ENCODE assay signal across 8 cellular contexts in genomic region chr1:23557471-23558124, GRCh38. TPM values are rescaled to one million over a fixed set of nuclear protein-coding genes. Genes with fewer than 3 reads are reported as not detected.
DNase-seq lines count a peak whose midpoint lies in the region; ATAC-seq and TF ChIP-seq lines count a peak whose summit lies in the region.

No MANE protein-coding gene starts in this region.

- intact Hi-C loops in activated CD8-positive, alpha-beta T cell treated with anti-CD3 and anti-CD28 coated beads for 36 hours (cut with micrococcal nuclease) = loop anchor here (5.0 kb wide), 1 partner anchor 35 kb away; no protein-coding TSS in a partner anchor

- H3K9me3 Mint-ChIP-seq in HFFc6 = peaks cover 28% of the 10 kb centered on the region
- H3K9me3 Mint-ChIP-seq in activated CD8-positive, alpha-beta T cell treated with anti-CD3 and anti-CD28 coated beads for 36 hours = no peaks in the 10 kb centered on the region
- no peaks in the 10 kb centered on the region for H3K9me3 Mint-ChIP-seq in stimulated activated naive B cell treated with anti-CD40 and anti-IgM and Interleukin-4, amounts not matched to agents 10 μg/mL and 1 μg/mL and 100 μg/mL, for 72 hours

- peaks cover 41% of the 10 kb centered on the region for H3K4me1 ChIP-seq in iPS-15b (ENCODE audit: control insufficient read depth, insufficient read depth, low read length)

- H3K4me3 ChIP-seq in iPS-15b (ENCODE audit: low read depth, low read length) = peak overlapping the region; percentile 63

- DNase-seq in HFFc6 = no peak
- DNase-seq in activated CD8-positive, alpha-beta T cell treated with anti-CD3 and anti-CD28 coated beads for 36 hours = peak; percentile 42
- DNase-seq in stimulated activated naive B cell treated with anti-CD40 and anti-IgM and Interleukin-4, amounts not matched to agents 10 μg/mL and 1 μg/mL and 100 μg/mL, for 72 hours = no peak
- DNase-seq in SKM-1 (lab: John Stamatoyannopoulos, UW; ENCODE audit: unreplicated experiment) = no peak
- no peak for DNase-seq in SIG-M5 treated with dmso at 0.1 percent for 504 hours (lab: John Stamatoyannopoulos, UW; ENCODE audit: unreplicated experiment)
- DNase-seq in hepatic stellate cell (ENCODE audit: low spot score) = no peak

- peak overlapping the region; percentile 96 for H3K4me3 Mint-ChIP-seq in HFFc6
- H3K4me3 Mint-ChIP-seq in activated CD8-positive, alpha-beta T cell treated with anti-CD3 and anti-CD28 coated beads for 36 hours = peak overlapping the region; percentile 89
- H3K4me3 Mint-ChIP-seq in stimulated activated naive B cell treated with anti-CD40 and anti-IgM and Interleukin-4, amounts not matched to agents 10 μg/mL and 1 μg/mL and 100 μg/mL, for 72 hours = peak overlapping the region; percentile 96 to 97

- POLR2A ChIA-PET in activated CD8-positive, alpha-beta T cell treated with anti-CD3 and anti-CD28 coated beads for 36 hours (lab: Charles Lee) = interaction anchor here (0.6 to 5.2 kb wide), 18 partner anchors 13 to 220 kb away, joined by 3 to 40 read pairs (median 4); partner anchors contain the start of genes HNRNPR, PITHD1 and RPL11

- no peak for TF ChIP-seq CTCF in HFFc6 (IDR thresholded peaks at IDR 0.05)
- TF ChIP-seq CTCF in activated CD8-positive, alpha-beta T cell treated with anti-CD3 and anti-CD28 coated beads for 36 hours (IDR thresholded peaks at IDR 0.05) = no peak

- H3K9me3 ChIP-seq in iPS-15b (ENCODE audit: control insufficient read depth, insufficient read depth, low read length) = no peaks in the 10 kb centered on the region

- no peaks in the 10 kb centered on the region for H3K36me3 ChIP-seq in iPS-15b (ENCODE audit: control insufficient read depth, insufficient read depth, low read length)

- CTCF ChIA-PET in activated CD8-positive, alpha-beta T cell treated with anti-CD3 and anti-CD28 coated beads for 36 hours (lab: Charles Lee) = interaction anchor here (1.4 to 7.1 kb wide), 6 partner anchors 12 to 79 kb away, joined by 4 to 82 read pairs (median 20); no protein-coding TSS in a partner anchor

- H3K27me3 Mint-ChIP-seq in HFFc6 (ENCODE audit: insufficient read depth) = peaks cover 61% of the 10 kb centered on the region
- H3K27me3 Mint-ChIP-seq in activated CD8-positive, alpha-beta T cell treated with anti-CD3 and anti-CD28 coated beads for 36 hours = peaks cover 3% of the 10 kb centered on the region
- H3K27me3 Mint-ChIP-seq in stimulated activated naive B cell treated with anti-CD40 and anti-IgM and Interleukin-4, amounts not matched to agents 10 μg/mL and 1 μg/mL and 100 μg/mL, for 72 hours = no peaks in the 10 kb centered on the region

- H3K9ac ChIP-seq in iPS-15b (ENCODE audit: low read depth, low read length) = peak overlapping the region; percentile 19

- H3K27me3 ChIP-seq in iPS-15b (ENCODE audit: control insufficient read depth, insufficient read depth, low read length) = peaks cover 53% of the 10 kb centered on the region

- peaks cover 29% of the 10 kb centered on the region for H3K36me3 Mint-ChIP-seq in HFFc6 (ENCODE audit: low read depth)
- peaks cover 28% of the 10 kb centered on the region for H3K36me3 Mint-ChIP-seq in activated CD8-positive, alpha-beta T cell treated with anti-CD3 and anti-CD28 coated beads for 36 hours (ENCODE audit: low read depth)
- H3K36me3 Mint-ChIP-seq in stimulated activated naive B cell treated with anti-CD40 and anti-IgM and Interleukin-4, amounts not matched to agents 10 μg/mL and 1 μg/mL and 100 μg/mL, for 72 hours = peaks cover 14 to 25% of the 10 kb centered on the region in 2 donors

- peak overlapping the region; percentile 98 for H3K27ac Mint-ChIP-seq in HFFc6
- peak overlapping the region; percentile 80 for H3K27ac Mint-ChIP-seq in activated CD8-positive, alpha-beta T cell treated with anti-CD3 and anti-CD28 coated beads for 36 hours
- H3K27ac Mint-ChIP-seq in stimulated activated naive B cell treated with anti-CD40 and anti-IgM and Interleukin-4, amounts not matched to agents 10 μg/mL and 1 μg/mL and 100 μg/mL, for 72 hours = peak overlapping the region; percentile 97

- peaks cover 72% of the 10 kb centered on the region for H3K4me1 Mint-ChIP-seq in HFFc6 (ENCODE audit: low read depth)
- peaks cover 54% of the 10 kb centered on the region for H3K4me1 Mint-ChIP-seq in activated CD8-positive, alpha-beta T cell treated with anti-CD3 and anti-CD28 coated beads for 36 hours (ENCODE audit: low read depth)
- H3K4me1 Mint-ChIP-seq in stimulated activated naive B cell treated with anti-CD40 and anti-IgM and Interleukin-4, amounts not matched to agents 10 μg/mL and 1 μg/mL and 100 μg/mL, for 72 hours = peaks cover 52 to 75% of the 10 kb centered on the region in 2 donors

- no peak for ATAC-seq in activated CD8-positive, alpha-beta T cell treated with anti-CD3 and anti-CD28 coated beads for 36 hours
- ATAC-seq in stimulated activated naive B cell treated with anti-CD40 and anti-IgM and Interleukin-4, amounts not matched to agents 10 μg/mL and 1 μg/mL and 100 μg/mL, for 72 hours (replicated peaks) = peak; percentile 8 to 11
- ATAC-seq in GM18870 (IDR thresholded peaks at IDR 0.05; ENCODE audit: unreplicated experiment) = no peak

RNA-seq across cellular contexts. Expression of gene ID3, which starts 1.7 kb away (rescaled TPM):
- 100 to 1,000 TPM; 560 to 690 (median 604) TPM for total RNA-seq in HFFc6 (2021; fragmentation: NEBNext Ultra II Directional; extraction: Animal tissue kit (Norgen Biotek cat#: 25700))
- total RNA-seq in activated CD8-positive, alpha-beta T cell treated with anti-CD3 and anti-CD28 coated beads for 36 hours = 10 to 100 TPM; 70.4 to 74.3 TPM

RNA-seq across cellular contexts. Expression of gene E2F2, which starts 26.6 kb away (rescaled TPM):
- 1 to 10 TPM in 5 of 6 experiments, under 1 TPM in 1; 0.83 to 2.1 (median 1.9) TPM for total RNA-seq in HFFc6 (2021; fragmentation: NEBNext Ultra II Directional; extraction: Animal tissue kit (Norgen Biotek cat#: 25700))
- 10 to 100 TPM; 23.7 to 25.3 TPM for total RNA-seq in activated CD8-positive, alpha-beta T cell treated with anti-CD3 and anti-CD28 coated beads for 36 hours

Comparison
In these comparisons a context has a peak if more than half of its experiments do, and no peak if none do; other contexts are left out.
1. ATAC-seq: peak in stimulated activated naive B cell treated with anti-CD40 and anti-IgM and Interleukin-4, amounts not matched to agents 10 μg/mL and 1 μg/mL and 100 μg/mL, for 72 hours (2 of 2); none in activated CD8-positive, alpha-beta T cell treated with anti-CD3 and anti-CD28 coated beads for 36 hours (single experiment) and GM18870 (single experiment).
2. RNA of gene ID3, which starts 1.7 kb away (total RNA-seq): 560 to 690 TPM in HFFc6; 70.4 to 74.3 TPM in activated CD8-positive, alpha-beta T cell treated with anti-CD3 and anti-CD28 coated beads for 36 hours; every median in the first group is over 4 times any median in the second.
3. RNA of gene E2F2, which starts 26.6 kb away (total RNA-seq): 23.7 to 25.3 TPM in activated CD8-positive, alpha-beta T cell treated with anti-CD3 and anti-CD28 coated beads for 36 hours; 0.83 to 2.1 TPM in HFFc6; every median in the first group is over 4 times any median in the second.
4. Peak in every context shown above with its lines, with median percentiles within 50 percentile points of each other: H3K27ac Mint-ChIP-seq and H3K4me3 Mint-ChIP-seq.